In the genomic region with DNA sequence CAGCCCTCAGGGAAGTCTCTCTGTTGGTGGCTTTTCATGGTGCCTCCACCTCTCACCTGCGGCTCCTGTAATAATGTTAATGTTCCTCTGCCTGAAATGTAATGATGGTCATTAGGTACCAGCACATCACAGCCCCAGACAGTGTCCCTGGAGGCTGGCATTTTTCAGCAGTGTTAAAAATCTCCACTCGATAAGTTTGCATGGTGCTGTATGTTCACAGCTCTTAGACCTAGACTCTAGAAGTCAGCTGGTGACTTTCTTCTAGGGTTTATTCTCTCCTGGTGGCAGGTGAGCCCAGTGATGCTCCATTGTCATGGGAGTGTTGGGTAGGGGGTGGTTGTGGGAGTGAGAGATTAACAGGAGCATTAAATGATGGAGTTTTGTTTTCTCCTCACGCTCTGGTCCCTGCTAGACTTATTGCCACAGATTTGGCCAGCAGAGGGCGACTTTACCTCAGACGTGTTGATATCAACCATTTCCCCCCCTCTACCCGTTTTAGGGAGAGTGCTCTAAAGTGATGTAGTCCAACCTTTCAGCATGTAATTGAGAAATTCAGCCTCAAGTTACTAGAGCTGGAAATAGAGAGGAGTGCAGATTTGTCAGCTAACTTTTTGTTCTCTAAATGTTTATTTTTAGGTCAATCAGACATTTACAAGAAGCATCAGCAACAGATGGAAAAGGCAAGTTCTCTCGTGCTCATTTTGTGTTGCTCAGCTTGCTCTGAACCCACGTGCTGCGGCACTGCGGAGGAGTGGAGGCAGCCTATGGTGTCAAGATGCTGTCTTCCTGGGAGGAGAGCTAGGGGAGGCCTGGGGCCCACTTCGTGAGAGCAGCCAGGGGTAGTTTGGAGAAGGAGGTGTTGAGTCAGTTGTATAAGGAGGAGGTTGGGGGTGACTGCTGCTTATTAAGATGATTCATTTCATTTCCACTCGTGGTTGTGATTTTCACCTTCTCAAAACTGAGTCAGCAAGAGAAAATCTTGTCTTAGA, we compare ENCODE assay signal across 8 cellular contexts. TPM values are rescaled to one million over a fixed set of nuclear protein-coding genes. Genes with fewer than 3 reads are reported as not detected.
A peak's percentile ranks its signal among the peaks of the same experiment; 100 is the strongest.
DNase-seq lines count a peak whose midpoint lies in the region; ATAC-seq, FAIRE-seq and TF ChIP-seq lines count a peak whose summit lies in the region.

No MANE protein-coding gene starts in this region.

- peaks cover 30% of the 10 kb centered on the region for H3K4me1 Mint-ChIP-seq in activated CD4-positive, alpha-beta T cell treated with anti-CD3 and anti-CD28 coated beads, Interleukin-2, amount 10 ng/mL, durations not matched to agents 24 days and 14 days

- H3K9me3 ChIP-seq in GM23248 (ENCODE audit: low read depth), result no peaks in the 10 kb centered on the region
- no peaks in the 10 kb centered on the region for H3K9me3 ChIP-seq in HepG2 (ENCODE audit: low read length)

- H4K20me1 ChIP-seq in GM23248 (ENCODE audit: insufficient read depth), result no peaks in the 10 kb centered on the region
- peaks cover 5% of the 10 kb centered on the region; the same call in 1 of the 2 replicates for H4K20me1 ChIP-seq in HepG2 (ENCODE audit: insufficient read depth, low read length)

- WGBS in GM23248 (ENCODE audit: low coverage in 1 of 2, low lambda C conversion rate in 2 of 2, missing lambda C conversion rate in 2 of 2), 2 experiments, result 16 to 18% methylated on average over 12 of the region's 12 CpGs
- WGBS in HepG2 (ENCODE audit: low lambda C conversion rate), result 64% methylated on average over 12 of the region's 12 CpGs

- TF ChIP-seq CTCF in AG09309 (IDR thresholded peaks at IDR 0.05; ENCODE audit: control insufficient read depth, insufficient read depth, low read depth, low read length, missing control alignments), result peak; percentile 77
- peak; percentile 83 for TF ChIP-seq CTCF in HepG2 (CRISPR knock-in tag; IDR thresholded peaks at IDR 0.05)

- H3K4me1 ChIP-seq in GM23248 (ENCODE audit: insufficient read depth) (peaks cover 17% of the 10 kb centered on the region), HepG2 (ENCODE audit: insufficient read depth, low read length) (no peaks in the 10 kb centered on the region)

- H3K9me2 ChIP-seq in GM23248 (ENCODE audit: insufficient read depth), result no peaks in the 10 kb centered on the region

- H3K9me3 Mint-ChIP-seq in activated CD4-positive, alpha-beta T cell treated with anti-CD3 and anti-CD28 coated beads, Interleukin-2, amount 10 ng/mL, durations not matched to agents 24 days and 14 days, result no peaks in the 10 kb centered on the region

- no peak for TF ChIP-seq POLR2A in HepG2 (IDR thresholded peaks at IDR 0.05; ENCODE audit: insufficient read depth in 1 of 2, low read depth in 2 of 2, low read length in 2 of 2)

- peak; percentile 86 for FAIRE-seq in HepG2 (lab: Jason Lieb, UNC)

- peaks cover 45% of the 10 kb centered on the region for H3K36me3 Mint-ChIP-seq in activated CD4-positive, alpha-beta T cell treated with anti-CD3 and anti-CD28 coated beads, Interleukin-2, amount 10 ng/mL, durations not matched to agents 24 days and 14 days (ENCODE audit: low read depth)

- no TSS peak for BruUV-seq in HepG2 (replicated peaks; lab: Mats Ljungman, UMichigan)

- no peaks in the 10 kb centered on the region for H3K27me3 ChIP-seq in GM23248 (replicated peaks; ENCODE audit: insufficient read depth)
- no peaks in the 10 kb centered on the region for H3K27me3 ChIP-seq in HepG2 (ENCODE audit: control insufficient read depth in 1 of 2, insufficient read depth in 2 of 2, low read length in 2 of 2)

- H3K4me2 ChIP-seq in GM23248 (ENCODE audit: unreplicated experiment) (no peak overlapping the region), HepG2 (ENCODE audit: low read depth, low read length) (no peak overlapping the region)

- H3K27me3 Mint-ChIP-seq in activated CD4-positive, alpha-beta T cell treated with anti-CD3 and anti-CD28 coated beads, Interleukin-2, amount 10 ng/mL, durations not matched to agents 24 days and 14 days, result no peaks in the 10 kb centered on the region

- H3K27ac ChIP-seq in GM23248 (peak overlapping the region; percentile 76), cingulate gyrus (ENCODE audit: low read depth, low read length) (peak overlapping the region; percentile 55), HepG2 (ENCODE audit: extremely low read length, insufficient read depth, low read length) (no peak overlapping the region)

- H3K79me2 ChIP-seq in GM23248 (ENCODE audit: insufficient read depth) (no peaks in the 10 kb centered on the region), HepG2 (ENCODE audit: insufficient read depth, low read length) (no peaks in the 10 kb centered on the region)

- peaks cover 31% of the 10 kb centered on the region for H3F3A ChIP-seq in GM23248 (ENCODE audit: insufficient read depth)

- peak overlapping the region; percentile 54 for H3K9ac ChIP-seq in GM23248
- no peak overlapping the region for H3K9ac ChIP-seq in HepG2 (ENCODE audit: insufficient read depth, low read depth, low read length)

- peaks cover 17% of the 10 kb centered on the region; the same call in 1 of the 2 replicates for H3K36me3 ChIP-seq in GM23248 (ENCODE audit: low read depth)
- H3K36me3 ChIP-seq in HepG2 (replicated peaks in 1 of 2; ENCODE audit: control insufficient read depth in 1 of 2, insufficient read depth in 2 of 2, low read length in 2 of 2), result peaks cover 24 to 58% of the 10 kb centered on the region in 2 experiments

- in situ Hi-C loops in GM23248 (cut with MboI) (loop anchor here (25.0 kb wide), 1 partner anchor 580 kb away; the partner anchor contains the start of gene EXOSC2), HepG2 (cut with HindIII; ENCODE audit: extremely low pct_ligation_motif_present, low pct_unique_long_range_greater_than_20kb) (loop anchor here (10.0 kb wide), 1 partner anchor 222 kb away; no protein-coding TSS in a partner anchor)

- POLR2A ChIA-PET in HepG2 (lab: Yijun Ruan, JAX), result no interaction called here

- TF ChIP-seq EP300 in HepG2 (IDR thresholded peaks at IDR 0.05; ENCODE audit: low read depth in 2 of 2, low read length in 2 of 2) (no peak), HepG2 (CRISPR knock-in tag; IDR thresholded peaks at IDR 0.05; ENCODE audit: borderline replicate concordance) (no peak)

- ATAC-seq in HepG2 (peak; percentile 86), HG03439 (IDR thresholded peaks at IDR 0.05; ENCODE audit: unreplicated experiment) (no peak)

- H2AFZ ChIP-seq in GM23248 (no peak overlapping the region), HepG2 (ENCODE audit: low read length) (no peak overlapping the region)

- TF ChIP-seq RAD21 in HepG2 (CRISPR knock-in tag; IDR thresholded peaks at IDR 0.05), result no peak; the same call in 1 of the 2 replicates

- H3K4me3 Mint-ChIP-seq in activated CD4-positive, alpha-beta T cell treated with anti-CD3 and anti-CD28 coated beads, Interleukin-2, amount 10 ng/mL, durations not matched to agents 24 days and 14 days, result peak overlapping the region; percentile 9

- DNase-seq in AG09309 (ENCODE audit: low read depth) (peak; percentile 64), GM23248 (peak; percentile 89), NCI-H446 (lab: John Stamatoyannopoulos, UW) (peak; percentile 35 to 66), HepG2 (ENCODE audit: low spot score) (peak; percentile 55)
- DNase-seq in activated CD4-positive, alpha-beta T cell treated with anti-CD3 and anti-CD28 coated beads, Interleukin-2, amount 10 ng/mL, durations not matched to agents 24 days and 14 days, result peak; percentile 94
- peak; percentile 80 to 84 for DNase-seq in stimulated activated CD4-positive, alpha-beta T cell treated with anti-CD3 and anti-CD28 coated beads, Interleukin-4, amount 100 ng/mL, for 4 hours

- peak overlapping the region; percentile 72 for H3K27ac Mint-ChIP-seq in activated CD4-positive, alpha-beta T cell treated with anti-CD3 and anti-CD28 coated beads, Interleukin-2, amount 10 ng/mL, durations not matched to agents 24 days and 14 days

- intact Hi-C loops in activated CD4-positive, alpha-beta T cell treated with anti-CD3 and anti-CD28 coated beads, Interleukin-2, amount 10 ng/mL, durations not matched to agents 24 days and 14 days (cut with micrococcal nuclease), result loop anchor here (1.0 to 5.0 kb wide), 3 partner anchors 22 to 235 kb away; no protein-coding TSS in a partner anchor
- intact Hi-C loops in HepG2 (cut with micrococcal nuclease; ENCODE audit: unreplicated experiment), result loop anchor here (1.0 kb wide), 1 partner anchor 129 kb away; no protein-coding TSS in a partner anchor

- H3K4me3 ChIP-seq in AG09309 (ENCODE audit: control insufficient read depth, low read depth, low read length) (no peak overlapping the region), GM23248 (no peak overlapping the region), HepG2 (replicated peaks in 1 of 3; ENCODE audit: insufficient read depth in 1 of 3, low read depth in 2 of 3, low read length in 3 of 3) (no peak overlapping the region)

- CTCF ChIA-PET in HepG2 (lab: Yijun Ruan, JAX; ENCODE audit: low intra/inter-chr PET ratio, low total read pairs), result interaction anchor here (0.7 to 2.7 kb wide), 4 partner anchors 129 to 236 kb away, joined by 3 to 30 read pairs (median 4); no protein-coding TSS in a partner anchor

RNA-seq across cellular contexts. Expression of gene GPR107, which starts 53.4 kb away (rescaled TPM):
- 18.9 and 22.9 TPM in 2 replicates for total RNA-seq in GM23248 (2014; rRNA removed; shearing (Covaris generic))
- polyA plus RNA-seq in GM23248 (2016; fragmentation: Nextera tagmentation; extraction: Ambion mirVana), result 8.0 and 8.5 TPM in 2 replicates
- 19.2 and 23.6 TPM in 2 replicates for total RNA-seq in activated CD4-positive, alpha-beta T cell treated with anti-CD3 and anti-CD28 coated beads, Interleukin-2, amount 10 ng/mL, durations not matched to agents 24 days and 14 days
- 18.7 and 22.5 TPM in 2 replicates for total RNA-seq in HepG2 (2016; rRNA removed; fragmentation: Illumina TruSeq; extraction: Trizol)
- 3.7 and 4.3 TPM in 2 replicates for total RNA-seq in HepG2 (2016; cell fraction: cytosol; rRNA removed; fragmentation: Illumina TruSeq; extraction: Trizol; ENCODE audit: low read depth)
- 13.9 and 21.4 TPM in 2 replicates for total RNA-seq in HepG2 (2016; cell fraction: insoluble cytoplasmic fraction; rRNA removed; fragmentation: Illumina TruSeq; extraction: Trizol)
- 7.6 and 8.3 TPM in 2 replicates for total RNA-seq in HepG2 (2016; cell fraction: membrane; rRNA removed; fragmentation: Illumina TruSeq; extraction: Trizol)
- 27.8 and 32.6 TPM in 2 replicates for total RNA-seq in HepG2 (2016; cell fraction: nucleus; rRNA removed; fragmentation: Illumina TruSeq; extraction: Trizol)
- 24.2 and 24.4 TPM in 2 replicates for polyA plus RNA-seq in HepG2 (2011; rRNA removed)
- polyA plus RNA-seq in HepG2 (2011; cell fraction: cytosol; rRNA removed), result 13.5 and 19.9 TPM in 2 replicates
- polyA plus RNA-seq in HepG2 (2011; cell fraction: nucleus; rRNA removed), result 19.8 and 22.3 TPM in 2 replicates
- polyA plus RNA-seq in HepG2 (2012), result 25.9 and 26.8 TPM in 2 replicates
- polyA plus RNA-seq in HepG2 (2016; cell fraction: cytosol; fragmentation: Illumina TruSeq; extraction: Trizol; ENCODE audit: low read depth), result 2.1 TPM in 2 replicates
- polyA plus RNA-seq in HepG2 (2016; cell fraction: insoluble cytoplasmic fraction; fragmentation: Illumina TruSeq; extraction: Trizol; ENCODE audit: low read depth), result 11.1 and 11.5 TPM in 2 replicates
- 3.9 and 4.5 TPM in 2 replicates for polyA plus RNA-seq in HepG2 (2016; cell fraction: membrane; fragmentation: Illumina TruSeq; extraction: Trizol; ENCODE audit: low read depth)
- 35.6 and 37.5 TPM in 2 replicates for polyA plus RNA-seq in HepG2 (2016; cell fraction: nucleus; fragmentation: Illumina TruSeq; extraction: Trizol; ENCODE audit: insufficient read depth, low read depth)
- 51.2 and 118 TPM in 2 replicates for polyA minus RNA-seq in HepG2 (2011; rRNA and poly(A)+ RNA removed; ENCODE audit: low replicate concordance)
- 19.5 and 24.0 TPM in 2 replicates for polyA minus RNA-seq in HepG2 (2011; cell fraction: cytosol; rRNA and poly(A)+ RNA removed)
- polyA minus RNA-seq in HepG2 (2011; cell fraction: nucleus; rRNA and poly(A)+ RNA removed), result 24.8 and 26.1 TPM in 2 replicates
